ENCODE assay signal across 32 cellular contexts in genomic region chr10:86249794-86250193, GRCh38.
"Had no signal": no experiment of that assay in that cellular context is flagged by ENCODE, and none has a peak within 500 bp of the region (broad histone marks: within the 10 kb centered on the region; RNA-seq: fewer than 3 reads in every experiment).

No MANE protein-coding gene starts in this region.

- H3K27me3 ChIP-seq: adrenal gland, body of pancreas, brain microvascular endothelial cell, breast epithelium had no signal

- ATAC-seq: activated CD8-positive, alpha-beta T cell treated with anti-CD3 and anti-CD28 coated beads for 36 hours; activated naive CD4-positive, alpha-beta T cell treated with anti-CD3 and anti-CD28 coated beads, Interleukin-2, amount 50 U/mL, for 72 hours; activated T-cell treated with anti-CD3 and anti-CD28 coated beads, Interleukin-2, amount 50 U/mL, for 4 hours; activated T-cell treated with anti-CD3 and anti-CD28 coated beads, Interleukin-2, amount 50 U/mL, for 72 hours; activated T-helper 17 cell treated with anti-CD3 and anti-CD28 coated beads, Interleukin-2, amount 50 U/mL, for 72 hours; body of pancreas had no signal

- H3K36me3 ChIP-seq: adrenal gland, brain microvascular endothelial cell, breast epithelium had no signal

- H3K4me3 ChIP-seq: adrenal gland, body of pancreas, breast epithelium had no signal

- H3K27ac ChIP-seq: adrenal gland, body of pancreas, brain microvascular endothelial cell, breast epithelium, VCaP had no signal

- H3K9me3 ChIP-seq: adrenal gland, body of pancreas, breast epithelium had no signal

- DNase-seq: activated B cell treated with CpG ODN at 0.5 μM for 24 hours; activated CD4-positive, alpha-beta memory T cell treated with anti-CD3 and anti-CD28 coated beads for 36 hours; activated CD4-positive, alpha-beta T cell treated with anti-CD3 and anti-CD28 coated beads for 4 hours; activated CD4-positive, alpha-beta T cell treated with anti-CD3 and anti-CD28 coated beads, Interleukin-2, amount 10 ng/mL, durations not matched to agents 24 days and 14 days; activated CD4-positive, alpha-beta T cell treated with anti-CD3 and anti-CD28 coated beads, Interleukin-2, amount 50 U/mL, for 1 hour; activated CD4-positive, alpha-beta T cell treated with anti-CD3 and anti-CD28 coated beads, Interleukin-2, amount 50 U/mL, for 4 hours; activated CD4-positive, CD25-positive, alpha-beta regulatory T cell treated with anti-CD3 and anti-CD28 coated beads, Interleukin-2, amount 50 U/mL, for 72 hours; activated CD8-positive, alpha-beta memory T cell treated with anti-CD3 and anti-CD28 coated beads, Interleukin-2, amount 50 U/mL, for 4 hours; activated CD8-positive, alpha-beta T cell treated with anti-CD3 and anti-CD28 coated beads for 36 hours; activated gamma-delta T cell treated with Interleukin-2 at 50 U/mL for 16 hours; activated naive CD4-positive, alpha-beta T cell; activated naive CD4-positive, alpha-beta T cell treated with anti-CD3 and anti-CD28 coated beads for 36 hours; activated naive CD4-positive, alpha-beta T cell treated with anti-CD3 and anti-CD28 coated beads, Interleukin-2, amount 50 U/mL, for 16 hours; activated naive CD8-positive, alpha-beta T cell treated with anti-CD3 and anti-CD28 coated beads for 36 hours; activated T-cell treated with anti-CD3 and anti-CD28 coated beads for 4 hours; activated T-cell treated with anti-CD3 and anti-CD28 coated beads, Interleukin-2, amount 50 U/mL, for 1 hour; activated T-cell treated with anti-CD3 and anti-CD28 coated beads, Interleukin-2, amount 50 U/mL, for 4 hours; activated T-cell treated with anti-CD3 and anti-CD28 coated beads, Interleukin-2, amount 50 U/mL, for 72 hours; adrenal gland; amniotic stem cell; body of pancreas; brain microvascular endothelial cell; central memory CD4-positive, alpha-beta T cell; T-helper 1 cell; T-helper 2 cell; T-helper 9 cell had no signal

- FAIRE-seq: astrocyte, TTC549 had no signal

- H3K4me1 ChIP-seq: adrenal gland, body of pancreas, breast epithelium had no signal
